Comparison of ENCODE assay signal across 9 cellular contexts in the genomic region with DNA sequence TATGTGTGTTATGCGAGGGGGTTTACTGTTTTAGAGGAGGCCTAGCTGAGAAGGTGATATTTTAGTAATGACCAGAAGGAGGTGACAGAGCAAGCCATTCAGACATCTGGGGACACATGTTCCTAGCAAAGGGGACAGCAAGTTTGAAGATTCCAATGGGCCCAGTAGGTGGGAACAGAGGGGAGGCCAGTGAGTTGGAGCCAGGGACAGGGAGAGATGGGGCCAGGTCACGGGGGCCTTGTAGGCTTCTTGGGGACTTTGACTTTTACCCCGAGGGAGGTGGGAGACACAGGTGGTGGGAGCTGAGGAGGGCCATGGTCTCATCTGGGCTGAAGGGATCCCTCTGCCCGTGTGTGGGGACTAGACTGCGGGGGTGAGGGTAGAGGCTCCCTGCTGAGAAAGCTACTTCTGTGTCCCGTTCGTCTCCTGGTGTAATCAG.
DNase-seq lines count a peak whose midpoint lies in the region; TF ChIP-seq lines count a peak whose summit lies in the region.
"Had no signal": no experiment of that assay in that cellular context is flagged by ENCODE, and none has a peak within 500 bp of the region (broad histone marks: within the 10 kb centered on the region; RNA-seq: fewer than 3 reads in every experiment).

No MANE protein-coding gene starts in this region.

- peaks cover 3 to 59% (median 31%) of the 10 kb centered on the region in 6 donors for H3K4me1 ChIP-seq in spleen

- peaks cover 0 to 5% (median 0%) of the 10 kb centered on the region in 6 donors for H3K36me3 ChIP-seq in spleen

- H3K9me3 ChIP-seq in spleen = no peaks in the 10 kb centered on the region

- 66 to 79% (median 74%) methylated on average over 7 of the region's 7 CpGs for WGBS in spleen, 5 donors

- DNase-seq in NCI-H82 (lab: John Stamatoyannopoulos, UW) = peak; percentile 25
- no peak for DNase-seq in NCI-H82 treated with DMSO at 0.1 percent for 48 hours (lab: John Stamatoyannopoulos, UW; ENCODE audit: unreplicated experiment)
- DNase-seq in MV-4-11 (lab: John Stamatoyannopoulos, UW) = peak; percentile 46
- DNase-seq in coronary artery (ENCODE audit: low spot score) = no peak
- DNase-seq in spleen = peak; percentile 47
- DNase-seq in SHP77 treated with DMSO at 0.1 percent for 48 hours (lab: John Stamatoyannopoulos, UW) = no peak
- DNase-seq in NCI-H345 treated with DMSO at 0.1 percent for 48 hours (lab: John Stamatoyannopoulos, UW; ENCODE audit: unreplicated experiment) = no peak
- DNase-seq in kidney glomerular epithelial cell (lab: John Stamatoyannopoulos, UW) = no peak
- DNase-seq: activated T-cell treated with anti-CD3 and anti-CD28 coated beads, Interleukin-2, amount 50 U/mL, for 48 hours had no signal

- no peak overlapping the region for H3K4me3 ChIP-seq in coronary artery
- no peak overlapping the region for H3K4me3 ChIP-seq in spleen

- no peak for TF ChIP-seq POLR2A in spleen (IDR thresholded peaks at IDR 0.05)

- intact Hi-C loops in spleen (cut with DNase I; ENCODE audit: low total_unique reads) = no loop called here

- no peaks in the 10 kb centered on the region for H3K27me3 ChIP-seq in spleen (replicated peaks in 1 of 7)

- TF ChIP-seq CTCF in coronary artery (IDR thresholded peaks at IDR 0.05) (no peak), spleen (IDR thresholded peaks at IDR 0.05 in 8 of 11, conservative IDR thresholded peaks at IDR 0.05 in 3 of 11) (peak in 2 of 11 experiments; percentile 4 to 7)

- H3K27ac ChIP-seq in coronary artery (peak overlapping the region; percentile 68 to 91), spleen (peak overlapping the region in 4 of 8 donors; percentile 5 to 47 (median 39))

Comparison
In these comparisons a context has a peak if more than half of its experiments do, and no peak if none do; other contexts are left out.
1. DNase-seq: peak in NCI-H82 (single experiment), MV-4-11 (single experiment) and spleen (single experiment); none in NCI-H82 treated with DMSO at 0.1 percent for 48 hours (single experiment), coronary artery (single experiment), SHP77 treated with DMSO at 0.1 percent for 48 hours (single experiment), NCI-H345 treated with DMSO at 0.1 percent for 48 hours (single experiment) and kidney glomerular epithelial cell (single experiment).